In genomic region chr5:117761190-117761589, GRCh38 we compare ENCODE assay signal across 26 cellular contexts.
DNase-seq lines count a peak whose midpoint lies in the region; FAIRE-seq and TF ChIP-seq lines count a peak whose summit lies in the region.
"Had no signal": no experiment of that assay in that cellular context is flagged by ENCODE, and none has a peak within 500 bp of the region (broad histone marks: within the 10 kb centered on the region; RNA-seq: fewer than 3 reads in every experiment).

No MANE protein-coding gene starts in this region.

- H3K14ac ChIP-seq in H1 (ENCODE audit: insufficient read length) = no peak overlapping the region
- H3K14ac ChIP-seq in neuronal stem cell (ENCODE audit: low read length) = no peak overlapping the region

- H3K18ac ChIP-seq in H1 (ENCODE audit: extremely low read depth, low read length) (no peak overlapping the region), neuronal stem cell (ENCODE audit: low read length) (no peak overlapping the region)

- peak overlapping the region; percentile 47 for H3K4me2 ChIP-seq in KMS-11
- H3K4me2 ChIP-seq in H1 (ENCODE audit: insufficient read depth in 1 of 2, low read depth in 2 of 2, low read length in 2 of 2) = no peak overlapping the region
- H3K4me2 ChIP-seq in neuronal stem cell (ENCODE audit: insufficient read depth, low read length, poor library complexity, severe bottlenecking) = no peak overlapping the region

- H2BK120ac ChIP-seq in H1 (replicated peaks; ENCODE audit: low read depth, low read length) (no peak overlapping the region), neuronal stem cell (ENCODE audit: low read depth, low read length) (no peak overlapping the region)

- H3K4ac ChIP-seq in H1 (replicated peaks; ENCODE audit: insufficient read length, low read depth, low read length) (no peak overlapping the region), neuronal stem cell (ENCODE audit: low read length) (no peak overlapping the region)

- H2BK15ac ChIP-seq in H1 (ENCODE audit: low read length) (no peak overlapping the region), neuronal stem cell (ENCODE audit: low read length) (no peak overlapping the region)

- H3K23ac ChIP-seq in H1 (ENCODE audit: insufficient read length) (no peak overlapping the region), neuronal stem cell (ENCODE audit: low read depth, low read length, poor library complexity) (no peak overlapping the region)

- no peak for TF ChIP-seq RAD21 in H1 (IDR thresholded peaks at IDR 0.05 in 1 of 2, conservative IDR thresholded peaks at IDR 0.05 in 1 of 2; ENCODE audit: low read depth in 2 of 2, low read length in 2 of 2)

- H3K23me2 ChIP-seq in H1 (ENCODE audit: low read depth, low read length) = no peaks in the 10 kb centered on the region

- H3K4me3 ChIP-seq in KMS-11 (IDR thresholded peaks at IDR 0.05; ENCODE audit: insufficient read depth, low read depth, low read length) = no peak overlapping the region
- no peak overlapping the region for H3K4me3 ChIP-seq in H1 (ENCODE audit: extremely low read depth in 1 of 4, insufficient read depth in 2 of 4, low read depth in 3 of 4, low read length in 4 of 4)
- H3K4me3 ChIP-seq in neuronal stem cell (ENCODE audit: low read length in 2 of 2) = no peak overlapping the region
- H3K4me3 ChIP-seq: MG63, pancreas, right atrium auricular region, SJCRH30, vagina had no signal

- no peak overlapping the region for H3K9ac ChIP-seq in KMS-11
- H3K9ac ChIP-seq in H1 (replicated peaks in 1 of 4; ENCODE audit: extremely low read depth in 1 of 4, low read depth in 3 of 4, low read length in 3 of 4) = no peak overlapping the region
- H3K9ac ChIP-seq in neuronal stem cell (ENCODE audit: low read depth, low read length, poor library complexity) = no peak overlapping the region

- H2BK20ac ChIP-seq in H1 (ENCODE audit: low read length) = no peak overlapping the region

- POLR2A ChIA-PET in H1 (lab: Charles Lee; ENCODE audit: partially characterized antibody) = no interaction called here

- H3K9me3 ChIP-seq in H1 (ENCODE audit: insufficient read depth in 2 of 2, low read depth in 1 of 2, low read length in 1 of 2) (no peaks in the 10 kb centered on the region), neuronal stem cell (replicated peaks in 1 of 2; ENCODE audit: control insufficient read depth in 2 of 2, insufficient read depth in 1 of 2, low read depth in 1 of 2, low read length in 2 of 2) (no peaks in the 10 kb centered on the region)
- H3K9me3 ChIP-seq: heart left ventricle, MG63, pancreas, right atrium auricular region, SJCRH30, vagina had no signal

- H3K56ac ChIP-seq in H1 (replicated peaks; ENCODE audit: insufficient read length, low read depth, low read length) = no peak overlapping the region

- H2BK5ac ChIP-seq in H1 (ENCODE audit: low read depth, low read length) (no peak overlapping the region), neuronal stem cell (ENCODE audit: low read length) (no peak overlapping the region)

- peak overlapping the region; percentile 49 for H3K27ac ChIP-seq in KMS-11
- no peak overlapping the region for H3K27ac ChIP-seq in H1 (ENCODE audit: low read depth, low read length)
- H3K27ac ChIP-seq in neuronal stem cell (replicated peaks; ENCODE audit: low read length) = no peak overlapping the region
- H3K27ac ChIP-seq: C4-2B, pancreas, right atrium auricular region, SJCRH30, vagina, WERI-Rb-1 had no signal

- FAIRE-seq in H1 (lab: Jason Lieb, UNC) = peak; percentile 7
- FAIRE-seq: endothelial cell of umbilical vein, pancreas, RCC 7860 had no signal

- no peak for TF ChIP-seq POLR2A in H1 (IDR thresholded peaks at IDR 0.05; ENCODE audit: control extremely low read depth in 1 of 2, low read depth in 2 of 2, low read length in 2 of 2)

- WGBS in H1 (ENCODE audit: extremely low coverage in 1 of 2, insufficient coverage in 1 of 2, insufficient read length in 1 of 2, insufficient replicate concordance in 2 of 2, low coverage in 1 of 2, low lambda C conversion rate in 2 of 2, missing lambda C conversion rate in 1 of 2), 2 experiments = 71% methylated on average over 2 of the region's 2 CpGs; no CpG with 5 or more reads in 1 of the 2 experiments
- no CpG with 5 or more reads among the region's 2 CpGs for WGBS in neuronal stem cell (ENCODE audit: extremely low coverage in 2 of 2, insufficient read length in 2 of 2, insufficient replicate concordance in 1 of 2), 2 donors

- no peak for TF ChIP-seq CTCF in KMS-11 (conservative IDR thresholded peaks at IDR 0.05; ENCODE audit: low read depth, low read length)
- no peak for TF ChIP-seq CTCF in H1 (IDR thresholded peaks at IDR 0.05; ENCODE audit: control extremely low read depth in 1 of 3, insufficient read depth in 1 of 3, low read depth in 1 of 3, low read length in 3 of 3)

- H3K79me1 ChIP-seq in H1 (ENCODE audit: low read depth, low read length) (no peaks in the 10 kb centered on the region), neuronal stem cell (ENCODE audit: low read depth, low read length) (no peaks in the 10 kb centered on the region)

- TF ChIP-seq EP300 in H1 (IDR thresholded peaks at IDR 0.05; ENCODE audit: borderline replicate concordance in 1 of 2, low read depth in 2 of 2, low read length in 2 of 2) = no peak

- H4K8ac ChIP-seq in H1 (ENCODE audit: extremely low read depth, insufficient read depth, low read length) (no peak overlapping the region), neuronal stem cell (ENCODE audit: low read depth, low read length) (no peak overlapping the region)

- no peak overlapping the region for H4K91ac ChIP-seq in H1 (replicated peaks; ENCODE audit: insufficient read length, low read length)
- no peak overlapping the region for H4K91ac ChIP-seq in neuronal stem cell (ENCODE audit: low read depth, low read length, poor library complexity)

- no peak overlapping the region for H4K5ac ChIP-seq in H1 (ENCODE audit: insufficient read length, low read depth, low read length)

- H4K20me1 ChIP-seq in KMS-11 (ENCODE audit: insufficient read depth) (no peaks in the 10 kb centered on the region), H1 (replicated peaks in 1 of 2; ENCODE audit: control insufficient read depth in 1 of 2, insufficient read depth in 2 of 2, low read length in 2 of 2) (no peaks in the 10 kb centered on the region)

- no peak overlapping the region for H2AK5ac ChIP-seq in H1 (ENCODE audit: low read depth, low read length)
- no peak overlapping the region for H2AK5ac ChIP-seq in neuronal stem cell (ENCODE audit: low read depth, low read length)

- H3K4me1 ChIP-seq in KMS-11 (ENCODE audit: low read depth, poor library complexity, severe bottlenecking) = peaks cover 31% of the 10 kb centered on the region
- H3K4me1 ChIP-seq in H1 (replicated peaks in 1 of 4; ENCODE audit: control insufficient read depth in 3 of 4, insufficient read depth in 4 of 4, low read length in 3 of 4) = no peaks in the 10 kb centered on the region
- H3K4me1 ChIP-seq in neuronal stem cell (ENCODE audit: control insufficient read depth in 2 of 2, insufficient read depth in 1 of 2, low read depth in 1 of 2, low read length in 2 of 2) = no peaks in the 10 kb centered on the region
- H3K4me1 ChIP-seq: heart left ventricle, right atrium auricular region, SJCRH30, vagina had no signal

- H2BK12ac ChIP-seq in H1 (ENCODE audit: low read depth, low read length) (no peak overlapping the region), neuronal stem cell (ENCODE audit: low read length) (no peak overlapping the region)

- peak overlapping the region; percentile 3; the same call in 1 of the 2 replicates for H2AFZ ChIP-seq in KMS-11 (ENCODE audit: low read depth)
- H2AFZ ChIP-seq in H1 (ENCODE audit: low read length) = peak overlapping the region; percentile 84
- peak overlapping the region; percentile 55 for H2AFZ ChIP-seq in neuronal stem cell (ENCODE audit: low read length)

- H3K79me2 ChIP-seq in KMS-11 (ENCODE audit: insufficient read depth, low read depth) = no peaks in the 10 kb centered on the region
- no peaks in the 10 kb centered on the region for H3K79me2 ChIP-seq in H1 (ENCODE audit: control insufficient read depth in 1 of 2, insufficient read depth in 2 of 2, low read length in 2 of 2)

- CTCF ChIA-PET in H1 (lab: Charles Lee; ENCODE audit: partially characterized antibody) = interaction anchor here (1.0 kb wide), 1 partner anchor 9 kb away, joined by 3 read pairs; no protein-coding TSS in a partner anchor

- no peaks in the 10 kb centered on the region for H3K27me3 ChIP-seq in KMS-11 (ENCODE audit: insufficient read depth, low read depth)
- no peaks in the 10 kb centered on the region for H3K27me3 ChIP-seq in H1 (replicated peaks in 1 of 4; ENCODE audit: control insufficient read depth in 3 of 4, extremely low read depth in 1 of 4, insufficient read depth in 3 of 4, low read length in 3 of 4)
- no peaks in the 10 kb centered on the region for H3K27me3 ChIP-seq in neuronal stem cell (ENCODE audit: control insufficient read depth in 3 of 3, insufficient read depth in 3 of 3, low read depth in 1 of 3, low read length in 3 of 3)
- H3K27me3 ChIP-seq: heart left ventricle, MG63, pancreas, right atrium auricular region, SJCRH30, vagina had no signal

- DNase-seq in SKM-1 (lab: John Stamatoyannopoulos, UW; ENCODE audit: unreplicated experiment) (peak; percentile 36), H1 (ENCODE audit: low read depth in 1 of 2, low spot score in 2 of 2) (no peak), neuronal stem cell (ENCODE audit: low spot score) (no peak), Ammon's horn (ENCODE audit: low spot score) (no peak), NCI-H526 (lab: John Stamatoyannopoulos, UW) (no peak), epidermal melanocyte (ENCODE audit: insufficient read length, low spot score) (no peak)
- DNase-seq in activated CD8-positive, alpha-beta memory T cell treated with anti-CD3 and anti-CD28 coated beads for 24 hours = no peak
- DNase-seq: activated CD8-positive, alpha-beta memory T cell treated with anti-CD3 and anti-CD28 coated beads, Interleukin-2, amount 50 U/mL, for 4 hours; cerebellar nuclear complex; heart left ventricle; left cardiac atrium; MG63; NCI-H187; NCI-H524 treated with DMSO at 0.1 percent for 48 hours; pancreas; stimulated activated CD4-positive, alpha-beta T cell treated with anti-CD3 and anti-CD28 coated beads, Interleukin-12 subunit alpha, Interleukin-12 subunit beta, amount 100 ng/mL, for 4 hours; stimulated activated CD4-positive, alpha-beta T cell treated with anti-CD3 and anti-CD28 coated beads, Interleukin-4, amount 100 ng/mL, for 24 hours; stimulated activated naive B cell treated with anti-CD40 and anti-IgM and Interleukin-4, amounts not matched to agents 10 μg/mL and 1 μg/mL and 100 μg/mL, for 72 hours; WERI-Rb-1 had no signal

- H3K36me3 ChIP-seq in KMS-11 (ENCODE audit: insufficient read depth) (no peaks in the 10 kb centered on the region), H1 (ENCODE audit: control insufficient read depth in 2 of 4, insufficient read depth in 4 of 4, low read length in 3 of 4) (no peaks in the 10 kb centered on the region), neuronal stem cell (replicated peaks in 1 of 2; ENCODE audit: control insufficient read depth in 2 of 2, insufficient read depth in 2 of 2, low read length in 2 of 2) (no peaks in the 10 kb centered on the region)
- H3K36me3 ChIP-seq: heart left ventricle, MG63, pancreas, right atrium auricular region, SJCRH30, vagina, WERI-Rb-1 had no signal

TF ChIP-seq in H1, 55 proteins besides CTCF, POLR2A, EP300 and RAD21 (continues in another document):
- TF ChIP-seq RXRA (IDR thresholded peaks at IDR 0.05; ENCODE audit: insufficient read depth, low read depth, low read length) = no peak
- TF ChIP-seq TAF1 (IDR thresholded peaks at IDR 0.05; ENCODE audit: low read depth, low read length) = no peak
- TF ChIP-seq CHD1 (IDR thresholded peaks at IDR 0.05; ENCODE audit: low read depth, low read length) = no peak

Comparison
In these comparisons a context has a peak if more than half of its experiments do, and no peak if none do; other contexts are left out.
1. H2AFZ ChIP-seq: peak in every context shown above with its lines; median percentile 84 in H1; 55 in neuronal stem cell; 3 in KMS-11.